In the genomic region with DNA sequence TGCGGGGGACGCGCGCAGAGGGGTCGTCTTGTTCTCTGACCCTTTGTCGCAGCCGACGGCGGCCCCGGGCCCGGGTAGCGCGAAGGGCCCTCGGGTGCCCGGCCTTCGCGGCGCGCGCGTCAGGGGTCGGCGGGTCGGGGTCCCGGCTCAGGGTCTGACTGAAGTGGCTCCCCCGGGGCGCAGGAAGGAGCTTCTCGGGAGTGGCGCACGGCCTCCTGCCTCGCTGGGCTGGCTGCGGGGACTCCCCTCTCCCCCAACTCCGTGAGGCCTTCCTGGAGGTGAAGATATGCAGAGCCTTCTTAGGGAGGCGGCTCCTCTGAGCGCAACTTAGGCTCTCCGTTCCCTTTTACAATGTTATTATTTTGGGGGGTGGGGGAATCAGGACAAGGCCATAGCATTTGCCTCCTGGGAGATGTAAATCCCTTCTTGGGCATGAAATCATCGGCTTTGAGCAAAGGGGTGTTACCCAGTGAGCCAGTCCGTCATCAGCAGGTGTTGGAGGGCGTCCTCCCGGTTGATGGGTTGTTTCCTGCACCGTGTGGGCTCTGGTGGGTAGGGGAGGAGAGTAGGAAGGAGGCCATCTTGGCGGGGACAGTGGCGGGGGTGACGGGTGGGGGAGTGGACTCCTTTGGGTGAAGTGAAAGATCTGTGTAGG, we compare ENCODE assay signal across 8 cellular contexts. TPM values are rescaled to one million over a fixed set of nuclear protein-coding genes. Genes with fewer than 3 reads are reported as not detected.
DNase-seq lines count a peak whose midpoint lies in the region; ATAC-seq, FAIRE-seq and TF ChIP-seq lines count a peak whose summit lies in the region.

No MANE protein-coding gene starts in this region.

- BruUV-seq in mammary epithelial cell (replicated peaks; lab: Mats Ljungman, UMichigan): no TSS peak

- dilution Hi-C loops in mammary epithelial cell (cut with HindIII; ENCODE audit: low sequenced_read_pairs): no loop called here
- dilution Hi-C loops in keratinocyte (cut with MboI; ENCODE audit: extremely low pct_ligation_motif_present, low sequenced_read_pairs): no loop called here

- H3K9ac ChIP-seq in mammary epithelial cell (ENCODE audit: insufficient read depth, low read length): peak overlapping the region; percentile 79
- peak overlapping the region; percentile 83 for H3K9ac ChIP-seq in keratinocyte (ENCODE audit: control insufficient read depth, extremely low read depth, insufficient read depth, low read length)

- peaks cover 15% of the 10 kb centered on the region for H3K36me3 ChIP-seq in WERI-Rb-1
- no peaks in the 10 kb centered on the region for H3K36me3 ChIP-seq in mammary epithelial cell (ENCODE audit: insufficient read depth, low read length)
- H3K36me3 ChIP-seq in keratinocyte (ENCODE audit: control insufficient read depth in 2 of 2, extremely low read depth in 1 of 2, insufficient read depth in 2 of 2, low read length in 2 of 2): peaks cover 0 to 1% of the 10 kb centered on the region in 2 experiments

- H3K27ac ChIP-seq in WERI-Rb-1 (peak overlapping the region; percentile 85), mammary epithelial cell (ENCODE audit: insufficient read depth, low read depth, low read length) (peak overlapping the region; percentile 66), keratinocyte (ENCODE audit: control insufficient read depth, insufficient read depth, low read length) (peak overlapping the region; percentile 76)

- FAIRE-seq in keratinocyte (lab: Jason Lieb, UNC): peak; percentile 26

- peak overlapping the region; percentile 82 for H3K4me2 ChIP-seq in mammary epithelial cell (ENCODE audit: insufficient read depth, low read depth, low read length)
- peak overlapping the region; percentile 91 for H3K4me2 ChIP-seq in keratinocyte (ENCODE audit: control insufficient read depth, extremely low read depth, insufficient read depth, low read depth, low read length)

- peak overlapping the region; percentile 92 for H3K4me3 ChIP-seq in WERI-Rb-1 (ENCODE audit: low read depth, low read length)
- H3K4me3 ChIP-seq in mammary epithelial cell (replicated peaks in 1 of 3; ENCODE audit: insufficient read depth in 1 of 3, low read depth in 2 of 3, low read length in 3 of 3): peak overlapping the region; percentile 60 to 84 (median 83)
- H3K4me3 ChIP-seq in keratinocyte (ENCODE audit: control insufficient read depth in 2 of 3, extremely low read depth in 1 of 3, insufficient read depth in 2 of 3, low read depth in 1 of 3, low read length in 3 of 3): peak overlapping the region; percentile 70 to 95 (median 91)

- WGBS in mammary epithelial cell (ENCODE audit: low coverage, missing lambda C conversion rate): 3% methylated on average over 5 of the region's 44 CpGs

- H3K9me3 ChIP-seq in WERI-Rb-1 (ENCODE audit: severe bottlenecking): no peaks in the 10 kb centered on the region
- no peaks in the 10 kb centered on the region for H3K9me3 ChIP-seq in mammary epithelial cell (replicated peaks; ENCODE audit: insufficient read depth, low read length)
- H3K9me3 ChIP-seq in keratinocyte (ENCODE audit: control insufficient read depth, low read depth, low read length): no peaks in the 10 kb centered on the region

- ATAC-seq in GM18502 (IDR thresholded peaks at IDR 0.05; ENCODE audit: poor library complexity, unreplicated experiment) (peak; percentile 42), HG02798 (IDR thresholded peaks at IDR 0.05; ENCODE audit: poor library complexity, unreplicated experiment) (peak; percentile 20)

- no peaks in the 10 kb centered on the region for H3K27me3 ChIP-seq in WERI-Rb-1 (ENCODE audit: insufficient read depth, low read depth, severe bottlenecking)
- no peaks in the 10 kb centered on the region for H3K27me3 ChIP-seq in mammary epithelial cell (ENCODE audit: insufficient read depth, low read length)
- no peaks in the 10 kb centered on the region for H3K27me3 ChIP-seq in keratinocyte (ENCODE audit: control insufficient read depth, extremely low read depth, insufficient read depth, low read length)

- no peaks in the 10 kb centered on the region for H3K9me1 ChIP-seq in keratinocyte (ENCODE audit: control insufficient read depth, extremely low read depth, insufficient read depth, low read length)

- in situ Hi-C loops in mammary epithelial cell (cut with MboI; ENCODE audit: low sequenced_read_pairs in 2 of 2): loop anchor here in 1 of 2 donors (5.0 kb wide), 1 partner anchor 60 kb away; no protein-coding TSS in a partner anchor

- TF ChIP-seq CTCF in WERI-Rb-1 (IDR thresholded peaks at IDR 0.05; ENCODE audit: low read depth, low read length) (no peak), mammary epithelial cell (conservative IDR thresholded peaks at IDR 0.05 in 1 of 2, IDR thresholded peaks at IDR 0.05 in 1 of 2; ENCODE audit: extremely low read depth in 1 of 2, insufficient read depth in 1 of 2, low read depth in 1 of 2, low read length in 2 of 2) (no peak), keratinocyte (optimal IDR thresholded peaks at IDR 0.05 in 1 of 3, IDR thresholded peaks at IDR 0.05 in 1 of 3, conservative IDR thresholded peaks at IDR 0.05 in 1 of 3; ENCODE audit: extremely low read depth in 1 of 3, insufficient read depth in 2 of 3, low read length in 3 of 3) (no peak)

- CTCF ChIA-PET in mammary epithelial cell (lab: Charles Lee; ENCODE audit: low non-redundant PET): interaction anchor here (0.6 to 1.6 kb wide), 4 partner anchors 26 to 430 kb away, joined by 6 to 101 read pairs (median 10); no protein-coding TSS in a partner anchor

- DNase-seq in NCI-H187 (lab: John Stamatoyannopoulos, UW) (peak; percentile 41 to 50), WERI-Rb-1 (peak; percentile 69), mammary epithelial cell (peak; percentile 51), keratinocyte (ENCODE audit: low read depth, low spot score) (no peak), retina (no peak)
- peak; percentile 17 for DNase-seq in stimulated activated CD4-positive, alpha-beta T cell treated with anti-CD3 and anti-CD28 coated beads, Interleukin-1b, Interleukin-23, amount 100 ng/mL, for 1 hour (ENCODE audit: low read depth in 2 of 2)

- H3K79me2 ChIP-seq in mammary epithelial cell (ENCODE audit: insufficient read depth, low read length) (peaks cover 50% of the 10 kb centered on the region), keratinocyte (ENCODE audit: control insufficient read depth, insufficient read depth, low read length) (peaks cover 47% of the 10 kb centered on the region)

- intact Hi-C loops in mammary epithelial cell (cut with micrococcal nuclease): loop anchor here (5.0 kb wide), 1 partner anchor 80 kb away; no protein-coding TSS in a partner anchor

- H3K4me1 ChIP-seq in mammary epithelial cell (ENCODE audit: insufficient read depth, low read length): peaks cover 8% of the 10 kb centered on the region
- peaks cover 8% of the 10 kb centered on the region for H3K4me1 ChIP-seq in keratinocyte (ENCODE audit: control insufficient read depth, extremely low read depth, insufficient read depth, low read length)

- H2AFZ ChIP-seq in mammary epithelial cell (ENCODE audit: low read depth, low read length): peak overlapping the region; percentile 95
- H2AFZ ChIP-seq in keratinocyte (ENCODE audit: control insufficient read depth, low read length): peak overlapping the region; percentile 85

- H4K20me1 ChIP-seq in mammary epithelial cell (ENCODE audit: insufficient read depth, low read length) (no peaks in the 10 kb centered on the region), keratinocyte (ENCODE audit: control insufficient read depth, extremely low read depth, insufficient read depth, low read length) (no peaks in the 10 kb centered on the region)

RNA-seq across cellular contexts. Expression of a gene that starts 0.5 kb away (rescaled TPM):
- total RNA-seq in mammary epithelial cell: 10 to 100 TPM; 37.6 to 63.8 TPM
- polyA plus RNA-seq in mammary epithelial cell (22.5 TPM), keratinocyte (38.9 to 67.1 TPM (median 52.6 TPM) in 3 replicates)
- polyA minus RNA-seq in mammary epithelial cell (203 TPM), keratinocyte (74.3 to 79.1 TPM (median 76.6 TPM) in 3 replicates)
- 7.3 TPM for polyA plus RNA-seq in keratinocyte (2011; ENCODE audit: low read depth)
- polyA plus RNA-seq in keratinocyte (2011; cell fraction: cytosol; rRNA removed): 23.1 and 51.5 TPM in 2 replicates
- polyA plus RNA-seq in keratinocyte (2011; cell fraction: nucleus; rRNA removed): 47.7 and 53.7 TPM in 2 replicates
- 8.0 and 20.6 TPM in 2 replicates for polyA plus RNA-seq in keratinocyte (2012; ENCODE audit: low replicate concordance)
- polyA minus RNA-seq in keratinocyte (2011; cell fraction: cytosol; rRNA and poly(A)+ RNA removed): 18.8 TPM
- polyA minus RNA-seq in keratinocyte (2011; cell fraction: nucleus; rRNA and poly(A)+ RNA removed): 33.1 and 87.6 TPM in 2 replicates

RNA-seq across cellular contexts. Expression of a gene that starts 7.6 kb away (rescaled TPM):
- total RNA-seq in mammary epithelial cell: 100 to 1,000 TPM in 1 of 2 donors, 10 to 100 TPM in 1; 77.7 to 145 TPM
- polyA plus RNA-seq in mammary epithelial cell (412 TPM), keratinocyte (54.0 to 139 TPM (median 130 TPM) in 3 replicates)
- polyA minus RNA-seq in mammary epithelial cell (167 TPM), keratinocyte (52.6 to 91.3 TPM (median 85.1 TPM) in 3 replicates)
- 39.7 TPM for polyA plus RNA-seq in keratinocyte (2011; ENCODE audit: low read depth)
- 68.9 and 97.6 TPM in 2 replicates for polyA plus RNA-seq in keratinocyte (2011; cell fraction: cytosol; rRNA removed)
- polyA plus RNA-seq in keratinocyte (2011; cell fraction: nucleus; rRNA removed): 60.8 and 76.0 TPM in 2 replicates
- polyA plus RNA-seq in keratinocyte (2012; ENCODE audit: low replicate concordance): 51.1 and 98.6 TPM in 2 replicates
- 91.3 TPM for polyA minus RNA-seq in keratinocyte (2011; cell fraction: cytosol; rRNA and poly(A)+ RNA removed)
- 29.8 and 30.2 TPM in 2 replicates for polyA minus RNA-seq in keratinocyte (2011; cell fraction: nucleus; rRNA and poly(A)+ RNA removed)

RNA-seq across cellular contexts. Expression of a gene that starts 14.5 kb away (rescaled TPM):
- 10 to 100 TPM; 48.5 to 52.5 TPM for total RNA-seq in mammary epithelial cell
- polyA plus RNA-seq in mammary epithelial cell (58.5 TPM), keratinocyte (89.3 to 122 TPM (median 102 TPM) in 3 replicates)
- polyA minus RNA-seq in mammary epithelial cell (27.3 TPM), keratinocyte (39.4 to 61.9 TPM (median 58.0 TPM) in 3 replicates)
- polyA plus RNA-seq in keratinocyte (2011; ENCODE audit: low read depth): 26.1 TPM
- polyA plus RNA-seq in keratinocyte (2011; cell fraction: cytosol; rRNA removed): 130 and 179 TPM in 2 replicates
- 46.7 and 48.1 TPM in 2 replicates for polyA plus RNA-seq in keratinocyte (2011; cell fraction: nucleus; rRNA removed)
- polyA plus RNA-seq in keratinocyte (2012; ENCODE audit: low replicate concordance): 49.1 and 76.7 TPM in 2 replicates
- 64.5 TPM for polyA minus RNA-seq in keratinocyte (2011; cell fraction: cytosol; rRNA and poly(A)+ RNA removed)
- polyA minus RNA-seq in keratinocyte (2011; cell fraction: nucleus; rRNA and poly(A)+ RNA removed): 13.1 and 17.8 TPM in 2 replicates

Comparison
In these comparisons a context has a peak if more than half of its experiments do, and no peak if none do; other contexts are left out.
1. DNase-seq: peak in NCI-H187 (2 of 2), WERI-Rb-1 (single experiment), mammary epithelial cell (single experiment) and stimulated activated CD4-positive, alpha-beta T cell treated with anti-CD3 and anti-CD28 coated beads, Interleukin-1b, Interleukin-23, amount 100 ng/mL, for 1 hour (2 of 2); none in keratinocyte (single experiment) and retina (single experiment).
2. Peak in every context shown above with its lines, with median percentiles within 50 percentile points of each other: H3K27ac ChIP-seq and H3K4me3 ChIP-seq.